ENCODE assay signal across 1 cellular context in genomic region chr4:163556169-163556568, GRCh38.
TF ChIP-seq lines count a peak whose summit lies in the region.

No MANE protein-coding gene starts in this region.

TF ChIP-seq in K562, 482 proteins besides CTCF, POLR2A, EP300 and RAD21 (continued from another document):
- TF ChIP-seq THAP12 (CRISPR knock-in tag; IDR thresholded peaks at IDR 0.05), result no peak
